ENCODE assay signal across 17 cellular contexts in the genomic region with DNA sequence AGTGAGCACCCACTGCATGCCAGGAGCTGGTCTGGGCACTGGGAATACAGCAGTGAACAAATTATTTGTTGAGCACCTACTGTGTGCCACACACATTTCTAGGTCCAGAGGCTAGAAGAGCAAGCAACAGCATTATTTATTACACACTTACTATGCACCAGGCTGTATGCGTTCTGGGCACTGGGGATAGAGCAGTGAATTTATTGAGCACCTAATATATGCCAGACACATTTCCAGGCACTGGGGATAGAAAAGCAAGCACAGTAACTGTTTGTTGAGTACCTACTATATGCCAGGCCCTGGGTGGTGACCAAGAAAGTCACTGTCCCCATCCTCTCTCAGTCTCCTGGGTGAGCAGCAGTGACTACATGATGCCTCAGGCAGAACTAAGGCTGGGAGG.
DNase-seq lines count a peak whose midpoint lies in the region; ATAC-seq and TF ChIP-seq lines count a peak whose summit lies in the region.
"Had no signal": no experiment of that assay in that cellular context is flagged by ENCODE, and none has a peak within 500 bp of the region (broad histone marks: within the 10 kb centered on the region; RNA-seq: fewer than 3 reads in every experiment).

No MANE protein-coding gene starts in this region.

- H3K27ac ChIP-seq in HEK293 (ENCODE audit: extremely low read depth, low read depth, low read length) = no peak overlapping the region
- H3K27ac ChIP-seq in cingulate gyrus (ENCODE audit: low read depth, low read length) = peak overlapping the region; percentile 95
- peak overlapping the region; percentile 93 for H3K27ac ChIP-seq in layer of hippocampus (ENCODE audit: low read depth, low read length)
- H3K27ac ChIP-seq in smooth muscle cell (ENCODE audit: low read depth) = peak overlapping the region; percentile 50
- no peak overlapping the region for H3K27ac ChIP-seq in SJCRH30

- H3K27ac Mint-ChIP-seq in stimulated activated naive CD8-positive, alpha-beta T cell treated with anti-CD3 and anti-CD28 coated beads, Interleukin-15, amount 100 ng/mL, for 72 hours = no peak overlapping the region

- POLR2A ChIA-PET in HEK293 (lab: Yijun Ruan, JAX) = no interaction called here

- no peak overlapping the region for H3K4me3 ChIP-seq in HEK293 (ENCODE audit: low read depth, low read length)
- no peak overlapping the region for H3K4me3 ChIP-seq in smooth muscle cell
- H3K4me3 ChIP-seq in SJCRH30 = no peak overlapping the region
- H3K4me3 ChIP-seq: GM12878 had no signal

- no peak overlapping the region for H2AFZ ChIP-seq in smooth muscle cell (ENCODE audit: low read depth)

- H3K27me3 ChIP-seq in layer of hippocampus (ENCODE audit: control insufficient read depth, insufficient read depth, low read length) (no peaks in the 10 kb centered on the region), smooth muscle cell (ENCODE audit: low read depth) (no peaks in the 10 kb centered on the region), SJCRH30 (no peaks in the 10 kb centered on the region)

- no peak overlapping the region for H3K4me2 ChIP-seq in smooth muscle cell

- no peaks in the 10 kb centered on the region for H3K9me3 ChIP-seq in HEK293 (ENCODE audit: control insufficient read depth, insufficient read depth, low read depth, low read length)
- no peaks in the 10 kb centered on the region for H3K9me3 ChIP-seq in smooth muscle cell (replicated peaks; ENCODE audit: low read depth)
- peaks cover 4% of the 10 kb centered on the region; the same call in 1 of the 2 replicates for H3K9me3 ChIP-seq in SJCRH30 (replicated peaks)

- no peaks in the 10 kb centered on the region for H4K20me1 ChIP-seq in smooth muscle cell (ENCODE audit: low read depth)

- no peaks in the 10 kb centered on the region for H3K9me3 Mint-ChIP-seq in stimulated activated naive CD8-positive, alpha-beta T cell treated with anti-CD3 and anti-CD28 coated beads, Interleukin-15, amount 100 ng/mL, for 72 hours

- no peak for ATAC-seq in stimulated activated naive CD8-positive, alpha-beta T cell treated with anti-CD3 and anti-CD28 coated beads, Interleukin-15, amount 100 ng/mL, for 72 hours

- H3K4me3 Mint-ChIP-seq in stimulated activated naive CD8-positive, alpha-beta T cell treated with anti-CD3 and anti-CD28 coated beads, Interleukin-15, amount 100 ng/mL, for 72 hours = no peak overlapping the region

- H3K36me3 ChIP-seq in HEK293 (ENCODE audit: control insufficient read depth in 2 of 2, insufficient read depth in 1 of 2, low read length in 2 of 2) (no peaks in the 10 kb centered on the region), smooth muscle cell (ENCODE audit: low read depth) (no peaks in the 10 kb centered on the region), SJCRH30 (no peaks in the 10 kb centered on the region)

- H3K4me1 ChIP-seq in HEK293 (ENCODE audit: control insufficient read depth, insufficient read depth, low read length) (no peaks in the 10 kb centered on the region), smooth muscle cell (ENCODE audit: low read depth) (peaks cover 9% of the 10 kb centered on the region), SJCRH30 (peaks cover 30% of the 10 kb centered on the region)

- no peak for DNase-seq in smooth muscle cell (lab: John Stamatoyannopoulos, UW; ENCODE audit: unreplicated experiment)
- no peak for DNase-seq in stimulated activated naive CD8-positive, alpha-beta T cell treated with anti-CD3 and anti-CD28 coated beads, Interleukin-15, amount 100 ng/mL, for 72 hours
- no peak for DNase-seq in RKO (ENCODE audit: low spot score)
- no peak for DNase-seq in DMS153 (lab: John Stamatoyannopoulos, UW)
- DNase-seq in SJCRH30 = no peak
- DNase-seq: 8988T; COR-L47; DMS53; EL; KBM-7; NCI-H1105 treated with DMSO at 0.1 percent for 48 hours; NCI-H748 treated with DMSO at 0.1 percent for 48 hours; NK-92 treated with Interleukin-12 subunit alpha and Interleukin-12 subunit beta, amount 100 ng/mL, for 24 hours had no signal

- no peak for TF ChIP-seq CTCF in HEK293 (tag by site-specific recombination; IDR thresholded peaks at IDR 0.05)
- TF ChIP-seq CTCF in smooth muscle cell (IDR thresholded peaks at IDR 0.05; ENCODE audit: borderline replicate concordance, insufficient read depth, poor library complexity, severe bottlenecking) = no peak

- H3F3A ChIP-seq in smooth muscle cell (ENCODE audit: low read depth) = peaks cover 4% of the 10 kb centered on the region

- no peak overlapping the region for H3K9ac ChIP-seq in smooth muscle cell (ENCODE audit: low read depth)

- WGBS in smooth muscle cell (ENCODE audit: low lambda C conversion rate) = 100% methylated on average over 1 of the region's 1 CpG

- CTCF ChIA-PET in HEK293 (lab: Yijun Ruan, JAX) = no interaction called here

- peaks cover 8% of the 10 kb centered on the region for H3K27me3 Mint-ChIP-seq in stimulated activated naive CD8-positive, alpha-beta T cell treated with anti-CD3 and anti-CD28 coated beads, Interleukin-15, amount 100 ng/mL, for 72 hours

- no peaks in the 10 kb centered on the region for H3K79me2 ChIP-seq in smooth muscle cell (ENCODE audit: low read depth)

- H3K4me1 Mint-ChIP-seq in stimulated activated naive CD8-positive, alpha-beta T cell treated with anti-CD3 and anti-CD28 coated beads, Interleukin-15, amount 100 ng/mL, for 72 hours = peaks cover 6% of the 10 kb centered on the region

TF ChIP-seq in HEK293, 187 proteins besides CTCF, POLR2A, EP300 and RAD21:
- TF ChIP-seq ZNF664 (tag by site-specific recombination; IDR thresholded peaks at IDR 0.05) (peak; percentile 92), ZNF169 (tag by site-specific recombination; IDR thresholded peaks at IDR 0.05) (no peak)
TF ChIP-seq in HEK293: peak in this region for 1.

Comparison
In these comparisons a context has a peak if more than half of its experiments do, and no peak if none do; other contexts are left out.
1. H3K27ac ChIP-seq: peak in cingulate gyrus (single experiment), layer of hippocampus (single experiment) and smooth muscle cell (single experiment); none in HEK293 (single experiment) and SJCRH30 (single experiment).